8 cellular contexts compared by ENCODE assay signal in the genomic region with DNA sequence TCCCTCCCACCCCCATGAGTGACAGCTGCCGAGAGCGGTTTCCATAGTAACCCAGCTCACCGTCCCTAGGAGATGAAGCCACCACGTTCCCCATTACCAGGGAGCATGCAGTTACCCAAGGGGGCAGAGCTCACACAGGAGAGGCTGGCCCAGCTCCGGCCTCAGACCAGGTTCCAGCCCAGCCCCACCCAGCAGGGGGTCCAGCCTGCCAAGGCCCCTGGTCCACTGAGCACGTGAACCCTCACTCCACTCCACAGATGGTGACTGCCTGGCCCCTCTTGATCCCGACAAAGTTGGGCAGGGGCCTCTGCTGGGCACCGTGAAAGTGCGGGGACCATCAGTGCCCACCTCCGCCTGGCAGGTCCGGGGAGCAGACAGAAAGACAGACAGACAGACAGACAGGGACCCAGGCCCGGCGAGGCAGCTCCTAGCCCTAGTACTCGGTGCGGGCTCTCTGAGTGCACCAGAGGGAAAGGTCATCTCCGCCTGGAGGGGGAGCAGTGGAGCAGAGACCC. TPM values are rescaled to one million over a fixed set of nuclear protein-coding genes. Genes with fewer than 3 reads are reported as not detected.
A peak's percentile ranks its signal among the peaks of the same experiment; 100 is the strongest.
DNase-seq lines count a peak whose midpoint lies in the region; ATAC-seq and TF ChIP-seq lines count a peak whose summit lies in the region.

No MANE protein-coding gene starts in this region.

- peaks cover 86% of the 10 kb centered on the region for H3K27me3 Mint-ChIP-seq in Calu3 (ENCODE audit: unreplicated experiment)

- peak; percentile 52 for DNase-seq in Calu3
- peak; percentile 18 for DNase-seq in T follicular helper cell (ENCODE audit: low read depth)
- DNase-seq in ecto neural progenitor cell (ENCODE audit: low spot score), result peak; percentile 79
- DNase-seq in osteoblast (ENCODE audit: insufficient read length, low spot score, missing footprints), result peak; percentile 93
- DNase-seq in NCI-H2196 (lab: John Stamatoyannopoulos, UW; ENCODE audit: unreplicated experiment), result no peak
- DNase-seq in sciatic nerve (ENCODE audit: low spot score), result no peak

- H3K27ac Mint-ChIP-seq in Calu3 (ENCODE audit: unreplicated experiment), result no peak overlapping the region

- no peaks in the 10 kb centered on the region for H4K20me1 ChIP-seq in osteoblast (ENCODE audit: insufficient read depth, low read length)

- no peaks in the 10 kb centered on the region for H3K9me3 Mint-ChIP-seq in Calu3 (ENCODE audit: low read depth, unreplicated experiment)

- H3K27ac ChIP-seq in HUES48 (ENCODE audit: low read depth, low read length) (peak overlapping the region; percentile 9), osteoblast (ENCODE audit: low read depth, low read length) (no peak overlapping the region)

- ATAC-seq in HG02870 (IDR thresholded peaks at IDR 0.05; ENCODE audit: unreplicated experiment) (no peak), sciatic nerve (no peak)

- no peaks in the 10 kb centered on the region for H3K36me3 Mint-ChIP-seq in Calu3 (ENCODE audit: insufficient read depth, unreplicated experiment)

- H3K4me1 ChIP-seq in HUES48 (ENCODE audit: control insufficient read depth, insufficient read depth, low read length) (peaks cover 3% of the 10 kb centered on the region; the same call in 1 of the 2 replicates), osteoblast (ENCODE audit: insufficient read depth, low read length) (no peaks in the 10 kb centered on the region)

- peak overlapping the region; percentile 63 for H3K4me2 ChIP-seq in osteoblast (ENCODE audit: insufficient read depth, low read length)

- CTCF ChIA-PET in Calu3 (lab: Charles Lee), result interaction anchor here (0.9 to 1.1 kb wide), 2 partner anchors 10 to 157 kb away, joined by 8 to 11 read pairs; no protein-coding TSS in a partner anchor

- H3K4me1 Mint-ChIP-seq in Calu3 (ENCODE audit: low read depth, unreplicated experiment), result peaks cover 7% of the 10 kb centered on the region

- no peaks in the 10 kb centered on the region for H3K79me2 ChIP-seq in osteoblast (ENCODE audit: insufficient read depth, low read length)

- intact Hi-C loops in Calu3 (cut with micrococcal nuclease; ENCODE audit: unreplicated experiment) (no loop called here), sciatic nerve (cut with DNase I) (no loop called here)

- TF ChIP-seq CTCF in Calu3 (IDR thresholded peaks at IDR 0.05; ENCODE audit: unreplicated experiment) (no peak), osteoblast (IDR thresholded peaks at IDR 0.05; ENCODE audit: extremely low read depth, low read depth, low read length) (peak; percentile 41)

- peaks cover 6% of the 10 kb centered on the region for H3K27me3 ChIP-seq in HUES48 (ENCODE audit: control insufficient read depth, insufficient read depth, low read length)
- peaks cover 30% of the 10 kb centered on the region for H3K27me3 ChIP-seq in osteoblast (ENCODE audit: insufficient read depth, low read length)

- H3K9me3 ChIP-seq in HUES48 (ENCODE audit: control insufficient read depth, insufficient read depth, low read length), result no peaks in the 10 kb centered on the region
- H3K9me3 ChIP-seq in osteoblast (ENCODE audit: low read depth, low read length), result peaks cover 4% of the 10 kb centered on the region

- H3K36me3 ChIP-seq in HUES48 (ENCODE audit: control insufficient read depth, insufficient read depth, low read length), result no peaks in the 10 kb centered on the region
- no peaks in the 10 kb centered on the region for H3K36me3 ChIP-seq in osteoblast (ENCODE audit: insufficient read depth, low read length)

- H3K4me3 Mint-ChIP-seq in Calu3 (ENCODE audit: low read depth, unreplicated experiment), result peak overlapping the region; percentile 76

- H3K4me3 ChIP-seq in HUES48 (ENCODE audit: low read depth, low read length) (peak overlapping the region; percentile 76), osteoblast (ENCODE audit: insufficient read depth, low read length) (no peak overlapping the region)

- H3K9ac ChIP-seq in HUES48 (ENCODE audit: low read depth, low read length), result no peak overlapping the region

- no TSS peak for BruUV-seq in Calu3 (replicated peaks; lab: Mats Ljungman, UMichigan)

- H2AFZ ChIP-seq in osteoblast (ENCODE audit: low read length), result peak overlapping the region; percentile 51

RNA-seq across cellular contexts. Expression of a gene that starts 50.7 kb away (rescaled TPM):
- total RNA-seq in Calu3 (2022) (0.40 and 0.64 TPM in 2 replicates), osteoblast (not detected in 2 replicates), sciatic nerve (0.18 TPM)

Comparison
In these comparisons a context has a peak if more than half of its experiments do, and no peak if none do; other contexts are left out.
1. DNase-seq: peak in Calu3 (single experiment), T follicular helper cell (single experiment), ecto neural progenitor cell (single experiment) and osteoblast (single experiment); none in NCI-H2196 (single experiment) and sciatic nerve (single experiment).